Comparison of ENCODE assay signal across 1 cellular context in genomic region chr1:114386129-114387037, GRCh38.
TF ChIP-seq lines count a peak whose summit lies in the region.

No MANE protein-coding gene starts in this region.

TF ChIP-seq in K562, 482 proteins besides CTCF, POLR2A, EP300 and RAD21 (continued from another document):
- TF ChIP-seq TFE3 (CRISPR knock-in tag; IDR thresholded peaks at IDR 0.05) (no peak), ZNF79 (CRISPR knock-in tag; IDR thresholded peaks at IDR 0.05; ENCODE audit: low read depth) (no peak), CHD2 (IDR thresholded peaks at IDR 0.05; ENCODE audit: low read depth, low read length) (no peak), PML (IDR thresholded peaks at IDR 0.05; ENCODE audit: low read length) (no peak), NUFIP1 (IDR thresholded peaks at IDR 0.05; ENCODE audit: partially characterized antibody) (no peak), HMBOX1 (IDR thresholded peaks at IDR 0.05) (peak; percentile 86), PCBP2 (IDR thresholded peaks at IDR 0.05; ENCODE audit: low read depth, low read length, poor library complexity, severe bottlenecking) (no peak), ZNF197 (CRISPR knock-in tag; IDR thresholded peaks at IDR 0.05; ENCODE audit: low read depth) (no peak), GABPB2 (CRISPR knock-in tag; conservative IDR thresholded peaks at IDR 0.05) (no peak), CC2D1A (IDR thresholded peaks at IDR 0.05) (0 out of 2 replicates have a peak, but pooled peaks have one; percentile 10), PPARD (CRISPR knock-in tag; IDR thresholded peaks at IDR 0.05) (no peak), ZNF766 (CRISPR knock-in tag; conservative IDR thresholded peaks at IDR 0.05) (no peak), SFPQ (IDR thresholded peaks at IDR 0.05; ENCODE audit: low read depth, low read length) (no peak), NR2F6 (CRISPR knock-in tag; IDR thresholded peaks at IDR 0.05) (no peak), ZNF282 (CRISPR knock-in tag; IDR thresholded peaks at IDR 0.05) (no peak), ETV1 (tag; conservative IDR thresholded peaks at IDR 0.05; ENCODE audit: low read depth) (no peak), GTF3C2 (IDR thresholded peaks at IDR 0.05; ENCODE audit: borderline replicate concordance, extremely low read depth, insufficient read length) (no peak), HDAC3 (IDR thresholded peaks at IDR 0.05; ENCODE audit: borderline replicate concordance, partially characterized antibody) (no peak), ID3 (CRISPR knock-in tag; IDR thresholded peaks at IDR 0.05) (no peak), ID3 (tag; IDR thresholded peaks at IDR 0.05) (0 out of 2 replicates have a peak, but pooled peaks have one; percentile 26), CBFA2T3 (IDR thresholded peaks at IDR 0.05) (peak; percentile 11; the same call in 1 of the 2 replicates), BRCA1 (IDR thresholded peaks at IDR 0.05) (no peak), BRCA1 (CRISPR knock-in tag; IDR thresholded peaks at IDR 0.05) (no peak), HNRNPUL1 (IDR thresholded peaks at IDR 0.05; ENCODE audit: low read length) (no peak), MAFG (tag; conservative IDR thresholded peaks at IDR 0.05) (0 out of 2 replicates have a peak, but pooled peaks have one; percentile 22), ZZZ3 (IDR thresholded peaks at IDR 0.05) (no peak)
